1 cellular context compared by ENCODE assay signal in genomic region chr21:45209685-45210284, GRCh38.
TF ChIP-seq lines count a peak whose summit lies in the region.

No MANE protein-coding gene starts in this region.

TF ChIP-seq in IMR-90, 13 proteins besides CTCF, POLR2A, EP300 and RAD21 (continued from another document):
- TF ChIP-seq MAZ (IDR thresholded peaks at IDR 0.05; ENCODE audit: borderline replicate concordance, low read depth, low read length) (no peak), RCOR1 (IDR thresholded peaks at IDR 0.05; ENCODE audit: insufficient replicate concordance, low read length) (no peak), NFE2L2 (IDR thresholded peaks at IDR 0.05; ENCODE audit: low read depth, low read length) (no peak), CEBPB (IDR thresholded peaks at IDR 0.05; ENCODE audit: low read depth, low read length) (no peak), FOS (IDR thresholded peaks at IDR 0.05; ENCODE audit: low read depth, low read length) (no peak), CHD1 (IDR thresholded peaks at IDR 0.05; ENCODE audit: low read depth, low read length) (no peak)
TF ChIP-seq in IMR-90: peak in this region for 0.
